Comparison of ENCODE assay signal across 9 cellular contexts in the genomic region with DNA sequence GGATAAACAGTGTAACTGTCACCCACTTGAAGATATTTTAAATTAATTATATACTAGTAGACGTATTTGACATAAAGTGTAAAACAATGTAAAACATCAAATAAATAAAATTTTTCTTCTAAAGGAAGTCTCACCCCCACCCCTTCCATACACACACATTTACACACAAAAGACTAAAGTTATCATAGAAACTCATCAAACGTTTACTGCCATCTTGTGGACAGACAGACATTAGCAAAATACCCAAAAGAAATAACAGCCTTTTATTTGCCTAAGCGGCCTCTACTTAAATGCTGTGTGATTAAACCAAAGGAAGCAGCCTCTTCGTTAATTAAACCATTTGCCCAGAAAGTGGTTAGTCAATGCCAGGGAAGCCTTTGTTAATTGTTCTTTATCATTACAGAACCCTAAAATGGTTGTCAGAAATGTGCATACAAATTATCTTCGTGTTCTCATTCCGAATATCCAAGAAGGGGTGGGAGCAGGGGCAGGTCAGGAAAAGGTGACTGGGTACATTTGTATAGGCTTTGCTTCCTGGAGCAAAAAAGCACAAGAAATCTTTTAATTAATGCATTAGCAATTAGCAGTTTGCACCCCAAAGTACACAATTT.
DNase-seq lines count a peak whose midpoint lies in the region; ATAC-seq, FAIRE-seq and TF ChIP-seq lines count a peak whose summit lies in the region.
"Had no signal": no experiment of that assay in that cellular context is flagged by ENCODE, and none has a peak within 500 bp of the region (broad histone marks: within the 10 kb centered on the region; RNA-seq: fewer than 3 reads in every experiment).

No MANE protein-coding gene starts in this region.

- DNase-seq in A673 (ENCODE audit: low spot score) (peak; percentile 77), MV-4-11 (lab: John Stamatoyannopoulos, UW) (peak; percentile 31), globus pallidus (ENCODE audit: low spot score) (peak; percentile 64), spleen (no peak), GM19240 (ENCODE audit: insufficient read length, low spot score) (no peak)
- DNase-seq: stimulated activated naive B cell treated with anti-CD40 and anti-IgM and Interleukin-4, amounts not matched to agents 10 μg/mL and 1 μg/mL and 100 μg/mL, for 72 hours had no signal

- peak; percentile 77 for TF ChIP-seq CTCF in A673 (conservative IDR thresholded peaks at IDR 0.05; ENCODE audit: low read depth, low read length)
- peak; percentile 52 for TF ChIP-seq CTCF in GM12873 (IDR thresholded peaks at IDR 0.05; ENCODE audit: insufficient read depth, low read depth, low read length, missing control alignments)
- TF ChIP-seq CTCF in spleen (IDR thresholded peaks at IDR 0.05 in 8 of 11, conservative IDR thresholded peaks at IDR 0.05 in 3 of 11): peak in 9 of 11 experiments; percentile 22 to 71 (median 57)

- no peak for ATAC-seq in GM18519 (IDR thresholded peaks at IDR 0.05; ENCODE audit: low FRiP score, unreplicated experiment)

- POLR2A ChIA-PET in A673 (lab: Charles Lee; ENCODE audit: low non-redundant PET): no interaction called here

- CTCF ChIA-PET in A673 (lab: Charles Lee): interaction anchor here (0.6 to 1.3 kb wide), 2 partner anchors 13 to 660 kb away, joined by 4 to 8 read pairs; no protein-coding TSS in a partner anchor

- TF ChIP-seq POLR2A in spleen (IDR thresholded peaks at IDR 0.05): no peak

- H3K9me3 ChIP-seq in A673 (ENCODE audit: low read depth, low read length, poor library complexity, severe bottlenecking) (no peaks in the 10 kb centered on the region), spleen (no peaks in the 10 kb centered on the region)

- WGBS in spleen, 5 donors: 30 to 46% (median 38%) methylated on average over 6 of the region's 6 CpGs

- no TSS peak for BruUV-seq in A673 (replicated peaks; lab: Mats Ljungman, UMichigan)

- no peak overlapping the region for H3K4me3 ChIP-seq in A673 (ENCODE audit: low read depth, low read length, poor library complexity, severe bottlenecking)
- no peak overlapping the region for H3K4me3 ChIP-seq in spleen

- H3K27ac ChIP-seq in A673 (ENCODE audit: low read depth, low read length, poor library complexity, severe bottlenecking): no peak overlapping the region
- no peak overlapping the region for H3K27ac ChIP-seq in spleen

- no peaks in the 10 kb centered on the region for H3K4me1 ChIP-seq in A673 (ENCODE audit: insufficient read depth, low read length, poor library complexity, severe bottlenecking)
- H3K4me1 ChIP-seq in spleen: no peaks in the 10 kb centered on the region

- H3K36me3 ChIP-seq in A673 (ENCODE audit: insufficient read depth, low read length, poor library complexity, severe bottlenecking): no peaks in the 10 kb centered on the region
- no peaks in the 10 kb centered on the region for H3K36me3 ChIP-seq in spleen

- H3K27me3 ChIP-seq in A673 (replicated peaks; ENCODE audit: insufficient read depth, low read depth, low read length, poor library complexity) (no peaks in the 10 kb centered on the region), spleen (replicated peaks in 1 of 7) (peaks cover 0 to 16% (median 0%) of the 10 kb centered on the region in 7 donors)

- intact Hi-C loops in A673 (cut with micrococcal nuclease; ENCODE audit: unreplicated experiment): loop anchor here (1.0 to 10.0 kb wide), 3 partner anchors 382 to 775 kb away; no protein-coding TSS in a partner anchor
- intact Hi-C loops in spleen (cut with DNase I; ENCODE audit: low total_unique reads): loop anchor here (5.0 kb wide), 1 partner anchor 659 kb away; a partner anchor contains a TSS

- FAIRE-seq in TTC549 (lab: Jason Lieb, UNC): peak; percentile 86

Comparison
In these comparisons a context has a peak if more than half of its experiments do, and no peak if none do; other contexts are left out.
1. DNase-seq: peak in A673 (single experiment), MV-4-11 (single experiment) and globus pallidus (single experiment); none in spleen (single experiment) and GM19240 (single experiment).
2. Peak in every context shown above with its lines, with median percentiles within 50 percentile points of each other: CTCF ChIP-seq.